Comparison of ENCODE assay signal across 29 cellular contexts in genomic region chr5:92886751-92887150, GRCh38.
"Had no signal": no experiment of that assay in that cellular context is flagged by ENCODE, and none has a peak within 500 bp of the region (broad histone marks: within the 10 kb centered on the region; RNA-seq: fewer than 3 reads in every experiment).

No MANE protein-coding gene starts in this region.

- H3K36me3 Mint-ChIP-seq: activated CD4-positive, alpha-beta memory T cell treated with anti-CD3 and anti-CD28 coated beads for 36 hours; activated naive CD4-positive, alpha-beta T cell treated with anti-CD3 and anti-CD28 coated beads, Interleukin-2, amount 50 U/mL, for 24 hours; natural killer cell had no signal

- H3K36me3 ChIP-seq: breast epithelium, esophagus squamous epithelium, left ventricle myocardium inferior, neutrophil, ovary, thyroid gland, upper lobe of right lung had no signal

- H3K27me3 Mint-ChIP-seq: activated CD4-positive, alpha-beta memory T cell treated with anti-CD3 and anti-CD28 coated beads for 36 hours; activated naive CD4-positive, alpha-beta T cell treated with anti-CD3 and anti-CD28 coated beads, Interleukin-2, amount 50 U/mL, for 24 hours; activated naive CD8-positive, alpha-beta T cell treated with anti-CD3 and anti-CD28 coated beads, Interleukin-2, amount 50 U/mL, for 24 hours; dendritic cell treated with granulocyte-macrophage colony-stimulating factor and Interleukin-4, amounts not matched to agents 40 ng/mL and 50 ng/mL, for 4 days; progenitor cell of endocrine pancreas; stimulated activated naive CD8-positive, alpha-beta T cell treated with anti-CD3 and anti-CD28 coated beads, Interleukin-15, Interleukin-2, amounts not matched to agents 100 ng/mL and 50 ng/mL, for 24 hours had no signal

- H3K27ac Mint-ChIP-seq: activated CD4-positive, alpha-beta memory T cell treated with anti-CD3 and anti-CD28 coated beads for 36 hours; activated naive CD4-positive, alpha-beta T cell treated with anti-CD3 and anti-CD28 coated beads, Interleukin-2, amount 50 U/mL, for 24 hours; activated naive CD8-positive, alpha-beta T cell treated with anti-CD3 and anti-CD28 coated beads, Interleukin-2, amount 50 U/mL, for 24 hours; activated T-helper 2 cell treated with anti-CD3 and anti-CD28 coated beads, Interferon-gamma antibody, Interleukin-2, Interleukin-4, amounts not matched to agents 10 μg/mL and 5 μg/mL and 100 μg/mL, durations not matched to agents 14 hours and 24 hours and 36 hours; dendritic cell treated with granulocyte-macrophage colony-stimulating factor and Interleukin-4, amounts not matched to agents 40 ng/mL and 50 ng/mL, for 4 days; endodermal cell; natural killer cell; progenitor cell of endocrine pancreas; stimulated activated naive CD8-positive, alpha-beta T cell treated with anti-CD3 and anti-CD28 coated beads, Interleukin-15, Interleukin-2, amounts not matched to agents 100 ng/mL and 50 ng/mL, for 24 hours; T-helper 1 cell treated with Interleukin-12 subunit alpha and Interleukin-12 subunit beta and Interleukin-4 antibody, amounts not matched to agents 30 μg/mL and 1 μg/mL, for 36 hours had no signal

- H3K9me3 Mint-ChIP-seq: activated T-helper 2 cell treated with anti-CD3 and anti-CD28 coated beads, Interferon-gamma antibody, Interleukin-2, Interleukin-4, amounts not matched to agents 10 μg/mL and 5 μg/mL and 100 μg/mL, durations not matched to agents 14 hours and 24 hours and 36 hours; dendritic cell treated with granulocyte-macrophage colony-stimulating factor and Interleukin-4, amounts not matched to agents 40 ng/mL and 50 ng/mL, for 4 days; endodermal cell had no signal

- H3K27me3 ChIP-seq: breast epithelium, esophagus squamous epithelium, neutrophil, ovary, thyroid gland, upper lobe of right lung had no signal

- H3K4me1 ChIP-seq: breast epithelium, esophagus squamous epithelium, left ventricle myocardium inferior, thyroid gland, upper lobe of right lung had no signal

- H3K9me3 ChIP-seq: breast epithelium, esophagus squamous epithelium, neutrophil, ovary, thyroid gland, upper lobe of right lung had no signal

- H3K27ac ChIP-seq: breast epithelium, esophagus squamous epithelium, left ventricle myocardium inferior, neutrophil, skin epidermis, thyroid gland, upper lobe of right lung, VCaP had no signal

- H3K4me3 Mint-ChIP-seq: activated CD4-positive, alpha-beta memory T cell treated with anti-CD3 and anti-CD28 coated beads for 36 hours; activated naive CD4-positive, alpha-beta T cell treated with anti-CD3 and anti-CD28 coated beads, Interleukin-2, amount 50 U/mL, for 24 hours; activated naive CD8-positive, alpha-beta T cell treated with anti-CD3 and anti-CD28 coated beads, Interleukin-2, amount 50 U/mL, for 24 hours; activated T-cell treated with anti-CD3 and anti-CD28 coated beads, Interleukin-2, amount 50 U/mL, for 4 hours; dendritic cell treated with granulocyte-macrophage colony-stimulating factor and Interleukin-4, amounts not matched to agents 40 ng/mL and 50 ng/mL, for 4 days; endodermal cell; natural killer cell; stimulated activated naive CD8-positive, alpha-beta T cell treated with anti-CD3 and anti-CD28 coated beads, Interleukin-15, Interleukin-2, amounts not matched to agents 100 ng/mL and 50 ng/mL, for 24 hours; T-helper 1 cell treated with Interleukin-12 subunit alpha and Interleukin-12 subunit beta and Interleukin-4 antibody, amounts not matched to agents 30 μg/mL and 1 μg/mL, for 36 hours had no signal

- ATAC-seq: activated CD4-positive, CD25-positive, alpha-beta regulatory T cell treated with anti-CD3 and anti-CD28 coated beads, Interleukin-2, amount 50 U/mL, for 24 hours; activated naive CD8-positive, alpha-beta T cell treated with anti-CD3 and anti-CD28 coated beads, Interleukin-2, amount 50 U/mL, for 24 hours; activated T-cell treated with anti-CD3 and anti-CD28 coated beads, Interleukin-2, amount 50 U/mL, for 4 hours; natural killer cell; sciatic nerve; upper lobe of right lung had no signal

- DNase-seq: activated CD4-positive, alpha-beta memory T cell treated with anti-CD3 and anti-CD28 coated beads for 36 hours; activated CD4-positive, alpha-beta T cell treated with anti-CD3 and anti-CD28 coated beads for 48 hours; activated naive CD8-positive, alpha-beta T cell treated with anti-CD3 and anti-CD28 coated beads, Interleukin-2, amount 50 U/mL, for 24 hours; activated T-cell treated with anti-CD3 and anti-CD28 coated beads, Interleukin-2, amount 50 U/mL, for 4 hours; central memory CD4-positive, alpha-beta T cell; endodermal cell; esophagus squamous epithelium; glutamatergic neuron; left ventricle myocardium inferior; natural killer cell; ovary; stimulated activated CD4-positive, alpha-beta T cell treated with anti-CD3 and anti-CD28 coated beads, Interleukin-12 subunit alpha, Interleukin-12 subunit beta, amount 100 ng/mL, for 4 hours; stimulated activated CD4-positive, alpha-beta T cell treated with anti-CD3 and anti-CD28 coated beads, Interleukin-4, amount 100 ng/mL, for 1 hour; T-helper 9 cell; thyroid gland; upper lobe of right lung had no signal

- H3K4me1 Mint-ChIP-seq: activated naive CD4-positive, alpha-beta T cell treated with anti-CD3 and anti-CD28 coated beads, Interleukin-2, amount 50 U/mL, for 24 hours; activated naive CD8-positive, alpha-beta T cell treated with anti-CD3 and anti-CD28 coated beads, Interleukin-2, amount 50 U/mL, for 24 hours; natural killer cell had no signal

- H3K4me3 ChIP-seq: breast epithelium, esophagus squamous epithelium, left ventricle myocardium inferior, lung, ovary, skin epidermis, thyroid gland, upper lobe of right lung had no signal
